Comparison of ENCODE assay signal across 8 cellular contexts in genomic region chr1:21295059-21295401, GRCh38. TPM values are rescaled to one million over a fixed set of nuclear protein-coding genes. Genes with fewer than 3 reads are reported as not detected.
DNase-seq lines count a peak whose midpoint lies in the region; ATAC-seq and TF ChIP-seq lines count a peak whose summit lies in the region.

No MANE protein-coding gene starts in this region.

- H3K79me2 ChIP-seq in SK-N-SH (ENCODE audit: insufficient read depth) = peaks cover 7% of the 10 kb centered on the region; the same call in 1 of the 2 replicates

- H3K9ac ChIP-seq in SK-N-SH = no peak overlapping the region

- no peak for TF ChIP-seq RAD21 in SK-N-SH (IDR thresholded peaks at IDR 0.05; ENCODE audit: low read length)

- peaks cover 76% of the 10 kb centered on the region for H3K4me1 Mint-ChIP-seq in central memory CD8-positive, alpha-beta T cell

- no peak overlapping the region for H3K4me3 ChIP-seq in SK-N-SH (ENCODE audit: low read depth in 2 of 2, low read length in 1 of 2)

- ATAC-seq in central memory CD8-positive, alpha-beta T cell (replicated peaks; ENCODE audit: extremely low read depth, poor library complexity, severe bottlenecking) = peak; percentile 4
- ATAC-seq in HG03520 (IDR thresholded peaks at IDR 0.05; ENCODE audit: unreplicated experiment) = no peak

- peak overlapping the region; percentile 89 for H3K4me3 Mint-ChIP-seq in central memory CD8-positive, alpha-beta T cell

- H3K27me3 ChIP-seq in SK-N-SH (ENCODE audit: insufficient read depth) = no peaks in the 10 kb centered on the region

- H3K36me3 Mint-ChIP-seq in central memory CD8-positive, alpha-beta T cell (ENCODE audit: insufficient read depth) = peaks cover 24% of the 10 kb centered on the region

- H3K4me2 ChIP-seq in SK-N-SH = no peak overlapping the region

- CTCF ChIA-PET in SK-N-SH (lab: Yijun Ruan, JAX) = interaction anchor here (1.5 to 5.0 kb wide), 5 partner anchors 25 to 74 kb away, joined by 4 to 20 read pairs (median 5); no protein-coding TSS in a partner anchor

- H2AFZ ChIP-seq in SK-N-SH (ENCODE audit: low read depth) = no peak overlapping the region

- H3K9me3 ChIP-seq in SK-N-SH = no peaks in the 10 kb centered on the region

- H3K27ac ChIP-seq in SK-N-SH (ENCODE audit: low read depth in 2 of 2, low read length in 1 of 2) = peak overlapping the region in 1 of 2 experiments; percentile 23; a peak in 1 of 4 replicates

- POLR2A ChIA-PET in SK-N-SH (lab: Yijun Ruan, JAX) = no interaction called here

- WGBS in SK-N-SH (ENCODE audit: low lambda C conversion rate) = 78% methylated on average over 1 of the region's 1 CpG

- H3K27ac Mint-ChIP-seq in central memory CD8-positive, alpha-beta T cell (ENCODE audit: low read depth) = peak overlapping the region; percentile 99

- H3K9me2 ChIP-seq in SK-N-SH = no peaks in the 10 kb centered on the region

- no peak for TF ChIP-seq CTCF in SK-N-SH (IDR thresholded peaks at IDR 0.05)

- H3F3A ChIP-seq in SK-N-SH (replicated peaks; ENCODE audit: insufficient read depth) = no peaks in the 10 kb centered on the region

- no peaks in the 10 kb centered on the region for H4K20me1 ChIP-seq in SK-N-SH (ENCODE audit: insufficient read depth)

- TF ChIP-seq EP300 in SK-N-SH (IDR thresholded peaks at IDR 0.05; ENCODE audit: borderline replicate concordance in 1 of 2, low read depth in 1 of 2, low read length in 1 of 2) = no peak

- H3K9me3 Mint-ChIP-seq in central memory CD8-positive, alpha-beta T cell = no peaks in the 10 kb centered on the region

- H3K36me3 ChIP-seq in SK-N-SH (replicated peaks in 1 of 2; ENCODE audit: control insufficient read depth in 1 of 2, insufficient read depth in 2 of 2, low read length in 1 of 2) = no peaks in the 10 kb centered on the region

- H3K4me1 ChIP-seq in SK-N-SH (ENCODE audit: control insufficient read depth in 1 of 2, insufficient read depth in 2 of 2, low read depth in 1 of 2, low read length in 1 of 2) = peaks cover 0 to 40% of the 10 kb centered on the region in 2 experiments; a peak in 2 of 4 replicates

- H3K27me3 Mint-ChIP-seq in central memory CD8-positive, alpha-beta T cell = no peaks in the 10 kb centered on the region

- DNase-seq in H4 (ENCODE audit: low spot score) (peak; percentile 43), SK-N-SH (no peak), T1000 (lab: John Stamatoyannopoulos, UW) (no peak), NCI-H1436 (lab: John Stamatoyannopoulos, UW) (no peak), ureter (ENCODE audit: low spot score) (no peak)
- DNase-seq in central memory CD8-positive, alpha-beta T cell (ENCODE audit: low spot score in 2 of 2) = no peak
- DNase-seq in stimulated activated CD4-positive, alpha-beta T cell treated with anti-CD3 and anti-CD28 coated beads, Interleukin-2, amount 100 ng/mL, for 4 hours (ENCODE audit: low read depth) = peak; percentile 28

TF ChIP-seq in SK-N-SH, 30 proteins besides CTCF, POLR2A, EP300 and RAD21:
- no peak for TF ChIP-seq FOXJ3 (CRISPR knock-in tag; IDR thresholded peaks at IDR 0.05)
- peak; percentile 49 for TF ChIP-seq PBX3 (IDR thresholded peaks at IDR 0.05)
TF ChIP-seq in SK-N-SH: peak in this region for 1.

RNA-seq across cellular contexts. Expression of gene ECE1, which starts 4.8 kb away (rescaled TPM):
- total RNA-seq in H4 (2014; rRNA removed; shearing (Covaris generic)) = 55.2 and 64.7 TPM in 2 replicates
- polyA plus RNA-seq in SK-N-SH (2012; rRNA removed) = 62.3 and 96.6 TPM in 2 replicates
- 48.1 and 60.4 TPM in 2 replicates for polyA plus RNA-seq in SK-N-SH (2012; cell fraction: cytosol; rRNA removed)
- 53.0 and 69.9 TPM in 2 replicates for polyA plus RNA-seq in SK-N-SH (2012; cell fraction: nucleus; rRNA removed)
- 131 TPM for total RNA-seq in ureter

Comparison
In these comparisons a context has a peak if more than half of its experiments do, and no peak if none do; other contexts are left out.
1. DNase-seq: peak in H4 (single experiment) and stimulated activated CD4-positive, alpha-beta T cell treated with anti-CD3 and anti-CD28 coated beads, Interleukin-2, amount 100 ng/mL, for 4 hours (single experiment); none in SK-N-SH (single experiment), central memory CD8-positive, alpha-beta T cell (0 of 2), T1000 (single experiment), NCI-H1436 (single experiment) and ureter (single experiment).